Comparison of ENCODE assay signal across 8 cellular contexts in the genomic region with DNA sequence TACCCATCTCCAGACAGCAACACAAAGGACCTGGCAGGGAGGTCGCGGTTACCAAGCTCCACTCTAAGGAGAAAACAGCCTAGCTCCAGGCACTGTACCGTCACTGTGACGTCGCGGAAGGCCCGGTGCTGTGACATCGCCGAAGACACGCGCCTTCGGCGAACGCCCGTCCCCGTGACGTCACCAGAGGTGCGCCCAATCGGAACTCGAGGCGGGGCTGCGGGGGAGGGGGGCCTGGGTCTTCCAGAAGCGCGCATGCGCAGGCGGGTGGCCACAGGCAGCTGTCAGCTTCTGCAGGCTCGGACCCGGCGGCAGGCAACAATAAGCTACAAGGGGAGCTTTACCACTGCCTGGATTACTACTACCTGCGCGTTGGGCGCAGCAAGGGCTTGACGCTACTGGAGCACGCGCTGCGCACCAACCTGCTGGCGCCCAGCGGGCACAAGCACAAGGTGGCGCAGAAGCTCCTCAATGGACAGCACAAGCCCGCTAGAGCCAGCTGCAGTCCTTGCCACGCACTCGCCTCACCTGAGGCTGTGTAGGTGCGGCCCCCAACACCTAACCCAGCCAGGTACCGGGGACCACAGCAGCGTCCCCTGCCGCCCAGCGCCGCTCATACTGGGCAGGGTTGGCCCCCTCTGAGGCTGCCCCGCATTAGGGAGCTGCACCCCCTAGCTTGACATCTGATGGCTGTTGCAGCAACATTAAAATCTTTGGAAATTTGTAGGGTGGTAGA.
DNase-seq lines count a peak whose midpoint lies in the region; ATAC-seq and TF ChIP-seq lines count a peak whose summit lies in the region.

No MANE protein-coding gene starts in this region.

- peaks cover 4% of the 10 kb centered on the region for H3K79me1 ChIP-seq in trophoblast cell (ENCODE audit: low read length)

- H3K4me2 ChIP-seq in trophoblast cell (ENCODE audit: low read length): peak overlapping the region; percentile 78

- no peaks in the 10 kb centered on the region for H3K79me2 ChIP-seq in trophoblast cell (ENCODE audit: control insufficient read depth, insufficient read depth, low read length, poor library complexity)

- peak overlapping the region; percentile 42 for H4K8ac ChIP-seq in trophoblast cell (ENCODE audit: low read depth, low read length)

- 4% methylated on average over 47 to 49 of the region's 49 CpGs for WGBS in heart right ventricle, 2 donors
- WGBS in trophoblast cell (ENCODE audit: extremely low coverage, insufficient coverage, insufficient read length): no CpG with 5 or more reads among the region's 49 CpGs
- WGBS in thymus: 7% methylated on average over 49 of the region's 49 CpGs

- H3K23ac ChIP-seq in trophoblast cell (ENCODE audit: low read length): no peak overlapping the region

- intact Hi-C loops in heart right ventricle (cut with DNase I): loop anchor here in 2 of 10 donors (5.0 to 10.0 kb wide), 2 partner anchors 211 to 269 kb away; no protein-coding TSS in a partner anchor

- H4K12ac ChIP-seq in trophoblast cell (ENCODE audit: low read depth, low read length): no peak overlapping the region

- H3K9me3 ChIP-seq in heart right ventricle: no peaks in the 10 kb centered on the region
- H3K9me3 ChIP-seq in trophoblast cell (ENCODE audit: insufficient read depth, low read depth, low read length): no peaks in the 10 kb centered on the region
- no peaks in the 10 kb centered on the region for H3K9me3 ChIP-seq in thymus (ENCODE audit: control insufficient read depth)

- no peak overlapping the region for H4K91ac ChIP-seq in trophoblast cell (ENCODE audit: low read depth, low read length)

- H3K27me3 ChIP-seq in heart right ventricle (no peaks in the 10 kb centered on the region), trophoblast cell (ENCODE audit: insufficient read depth, low read length) (no peaks in the 10 kb centered on the region), thymus (ENCODE audit: control insufficient read depth, insufficient read depth) (no peaks in the 10 kb centered on the region)

- H3K36me3 ChIP-seq in heart right ventricle (peaks cover 0 to 21% (median 0%) of the 10 kb centered on the region in 9 donors), trophoblast cell (ENCODE audit: control insufficient read depth in 1 of 2, insufficient read depth in 2 of 2, low read length in 2 of 2) (peaks cover 0 to 2% of the 10 kb centered on the region in 2 experiments), thymus (ENCODE audit: control insufficient read depth, insufficient read depth) (no peaks in the 10 kb centered on the region)

- H3K4me1 ChIP-seq in heart right ventricle (peaks cover 0 to 16% (median 8%) of the 10 kb centered on the region in 9 donors), trophoblast cell (ENCODE audit: control insufficient read depth in 1 of 2, insufficient read depth in 2 of 2, low read length in 2 of 2) (peaks cover 6 to 17% of the 10 kb centered on the region in 2 experiments), thymus (ENCODE audit: control insufficient read depth, insufficient read depth, low read length) (no peaks in the 10 kb centered on the region)

- peak in 6 of 9 donors; percentile 23 to 59 (median 49) for TF ChIP-seq CTCF in heart right ventricle (IDR thresholded peaks at IDR 0.05)

- H2BK5ac ChIP-seq in trophoblast cell (ENCODE audit: low read depth, low read length, poor library complexity): no peak overlapping the region

- H3K18ac ChIP-seq in trophoblast cell (ENCODE audit: low read length): no peak overlapping the region

- in situ Hi-C loops in ACHN (cut with HindIII; ENCODE audit: low pct_ligation_motif_present, low pct_unique_long_range_greater_than_20kb, low sequenced_read_pairs): no loop called here

- DNase-seq in ACHN: peak; percentile 92
- DNase-seq in HPDE6-E6E7 (ENCODE audit: extremely low spot score): peak; percentile 99
- peak; percentile 82 to 84 for DNase-seq in SW 1271 (lab: John Stamatoyannopoulos, UW)
- DNase-seq in amniotic stem cell (lab: John Stamatoyannopoulos, UW): peak; percentile 66
- DNase-seq in heart right ventricle: peak; percentile 75 to 83
- DNase-seq in trophoblast cell: peak; percentile 72 to 98

- H2AK5ac ChIP-seq in trophoblast cell (ENCODE audit: low read length): no peak overlapping the region

- H3K14ac ChIP-seq in trophoblast cell (ENCODE audit: low read length): no peak overlapping the region

- no peak overlapping the region for H3K9ac ChIP-seq in trophoblast cell (ENCODE audit: low read length)

- H3K4me3 ChIP-seq in heart right ventricle (peak overlapping the region; percentile 18 to 64 (median 55)), trophoblast cell (ENCODE audit: low read depth, low read length) (peak overlapping the region; percentile 67), thymus (ENCODE audit: low read length) (peak overlapping the region; percentile 43)

- no peak overlapping the region for H2BK120ac ChIP-seq in trophoblast cell (ENCODE audit: insufficient read depth, low read length, poor library complexity)

- H2BK12ac ChIP-seq in trophoblast cell (ENCODE audit: low read length): no peak overlapping the region

- no peak overlapping the region for H3K4ac ChIP-seq in trophoblast cell (ENCODE audit: low read depth, low read length)

- H2AFZ ChIP-seq in trophoblast cell (ENCODE audit: insufficient read depth, low read length, poor library complexity): peak overlapping the region; percentile 28

- H3K27ac ChIP-seq in heart right ventricle: peak overlapping the region in 2 of 10 donors; percentile 26 to 31
- H3K27ac ChIP-seq in trophoblast cell (ENCODE audit: low read depth, low read length): no peak overlapping the region
- H3K27ac ChIP-seq in thymus (ENCODE audit: low read depth): peak overlapping the region; percentile 0

- peak; percentile 77 for ATAC-seq in GM19023 (IDR thresholded peaks at IDR 0.05; ENCODE audit: unreplicated experiment)
- ATAC-seq in heart right ventricle: peak; percentile 88 to 96 (median 92)
